23 cellular contexts compared by ENCODE assay signal in the genomic region with DNA sequence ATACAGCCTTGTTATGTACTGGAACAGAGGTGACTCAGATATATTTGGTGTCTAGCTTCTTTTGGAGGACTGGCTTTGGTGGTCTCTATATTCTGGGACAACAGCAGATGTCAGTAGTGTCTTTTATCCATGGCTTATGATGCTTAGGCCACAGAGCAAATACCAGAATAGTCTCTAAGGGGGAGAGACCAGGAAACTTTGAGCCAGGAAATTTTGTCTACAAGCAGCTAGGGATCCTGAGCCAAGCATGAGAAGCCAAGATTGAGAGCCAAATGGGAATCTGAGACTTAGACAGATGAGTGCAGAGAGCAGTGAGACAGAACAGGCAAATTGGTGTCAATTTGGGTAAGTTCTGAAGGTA. TPM values are rescaled to one million over a fixed set of nuclear protein-coding genes. Genes with fewer than 3 reads are reported as not detected.
DNase-seq lines count a peak whose midpoint lies in the region; ATAC-seq and TF ChIP-seq lines count a peak whose summit lies in the region.
"Had no signal": no experiment of that assay in that cellular context is flagged by ENCODE, and none has a peak within 500 bp of the region (broad histone marks: within the 10 kb centered on the region; RNA-seq: fewer than 3 reads in every experiment).

No MANE protein-coding gene starts in this region.

- H3K4me3 Mint-ChIP-seq in chondrocyte (ENCODE audit: unreplicated experiment) (no peak overlapping the region), mesothelial cell of epicardium (no peak overlapping the region)
- H3K4me3 Mint-ChIP-seq: activated B cell treated with CpG ODN at 0.5 μM for 24 hours; activated CD4-positive, alpha-beta memory T cell treated with anti-CD3 and anti-CD28 coated beads, Interleukin-2, amount 10 ng/mL, durations not matched to agents 7 days and 5 days had no signal

- H3K36me3 ChIP-seq in left ventricle myocardium inferior (no peaks in the 10 kb centered on the region), gastrocnemius medialis (no peaks in the 10 kb centered on the region)
- H3K36me3 ChIP-seq: suprapubic skin had no signal

- DNase-seq in G401 (ENCODE audit: low spot score) (peak; percentile 31), chondrocyte (ENCODE audit: low spot score) (no peak), left ventricle myocardium inferior (no peak), gastrocnemius medialis (peak; percentile 27 to 55), NCI-H345 (lab: John Stamatoyannopoulos, UW) (no peak), mesothelial cell of epicardium (ENCODE audit: low spot score in 2 of 2, unreplicated experiment in 2 of 2) (no peak)
- DNase-seq in activated naive CD4-positive, alpha-beta T cell (lab: John Stamatoyannopoulos, UW) = no peak
- DNase-seq: activated B cell treated with CpG ODN at 0.5 μM for 24 hours; activated CD4-positive, alpha-beta memory T cell treated with anti-CD3 and anti-CD28 coated beads, Interleukin-2, amount 10 ng/mL, durations not matched to agents 7 days and 5 days; activated gamma-delta T cell treated with Interleukin-2 at 50 U/mL for 16 hours; activated T-cell treated with anti-CD3 and anti-CD28 coated beads for 4 hours; amygdala; central memory CD4-positive, alpha-beta T cell; effector CD8-positive, alpha-beta T cell; GDM1; MM.1S; NCI-H146; NCI-H82; stimulated activated CD4-positive, alpha-beta T cell treated with anti-CD3 and anti-CD28 coated beads, Interleukin-15, amount 100 ng/mL, for 24 hours had no signal

- H3K4me3 ChIP-seq in left ventricle myocardium inferior (no peak overlapping the region), gastrocnemius medialis (no peak overlapping the region)
- H3K4me3 ChIP-seq: suprapubic skin had no signal

- H3K27ac ChIP-seq in left ventricle myocardium inferior (replicated peaks) (no peak overlapping the region), gastrocnemius medialis (no peak overlapping the region)
- H3K27ac ChIP-seq: suprapubic skin had no signal

- no peaks in the 10 kb centered on the region for H3K36me3 Mint-ChIP-seq in chondrocyte (ENCODE audit: low read depth)
- no peaks in the 10 kb centered on the region for H3K36me3 Mint-ChIP-seq in mesothelial cell of epicardium

- in situ Hi-C loops in G401 (cut with HindIII; ENCODE audit: low sequenced_read_pairs) (no loop called here), gastrocnemius medialis (cut with MboI; ENCODE audit: low sequenced_read_pairs in 4 of 4) (no loop called here)

- peaks cover 15% of the 10 kb centered on the region for H3K4me1 Mint-ChIP-seq in chondrocyte (ENCODE audit: low read depth)
- H3K4me1 Mint-ChIP-seq in mesothelial cell of epicardium = no peaks in the 10 kb centered on the region
- H3K4me1 Mint-ChIP-seq: activated B cell treated with CpG ODN at 0.5 μM for 24 hours; activated CD4-positive, alpha-beta memory T cell treated with anti-CD3 and anti-CD28 coated beads, Interleukin-2, amount 10 ng/mL, durations not matched to agents 7 days and 5 days had no signal

- H3K9me3 Mint-ChIP-seq in chondrocyte (ENCODE audit: low read depth) (peaks cover 5% of the 10 kb centered on the region), mesothelial cell of epicardium (no peaks in the 10 kb centered on the region)

- intact Hi-C loops in left ventricle myocardium inferior (cut with micrococcal nuclease) (no loop called here), gastrocnemius medialis (cut with DNase I; ENCODE audit: low total_unique reads) (no loop called here)

- TF ChIP-seq CTCF in chondrocyte (IDR thresholded peaks at IDR 0.05) (peak; percentile 48), left ventricle myocardium inferior (IDR thresholded peaks at IDR 0.05; ENCODE audit: borderline replicate concordance) (peak; percentile 19), gastrocnemius medialis (IDR thresholded peaks at IDR 0.05 in 4 of 5, conservative IDR thresholded peaks at IDR 0.05 in 1 of 5) (no peak), mesothelial cell of epicardium (IDR thresholded peaks at IDR 0.05; ENCODE audit: unreplicated experiment) (no peak)

- no peak overlapping the region for H3K27ac Mint-ChIP-seq in chondrocyte (ENCODE audit: unreplicated experiment)
- H3K27ac Mint-ChIP-seq in mesothelial cell of epicardium = no peak overlapping the region
- H3K27ac Mint-ChIP-seq: activated B cell treated with CpG ODN at 0.5 μM for 24 hours; activated CD4-positive, alpha-beta memory T cell treated with anti-CD3 and anti-CD28 coated beads, Interleukin-2, amount 10 ng/mL, durations not matched to agents 7 days and 5 days had no signal

- TF ChIP-seq POLR2A in gastrocnemius medialis (IDR thresholded peaks at IDR 0.05) = no peak

- peaks cover 3% of the 10 kb centered on the region for H3K27me3 Mint-ChIP-seq in chondrocyte (ENCODE audit: low read depth)
- peaks cover 7% of the 10 kb centered on the region for H3K27me3 Mint-ChIP-seq in mesothelial cell of epicardium (ENCODE audit: low read depth)
- H3K27me3 Mint-ChIP-seq: activated B cell treated with CpG ODN at 0.5 μM for 24 hours; activated CD4-positive, alpha-beta memory T cell treated with anti-CD3 and anti-CD28 coated beads, Interleukin-2, amount 10 ng/mL, durations not matched to agents 7 days and 5 days had no signal

- H3K9me3 ChIP-seq in left ventricle myocardium inferior (replicated peaks) (peaks cover 8% of the 10 kb centered on the region), gastrocnemius medialis (no peaks in the 10 kb centered on the region)
- H3K9me3 ChIP-seq: suprapubic skin had no signal

- H3K27me3 ChIP-seq in left ventricle myocardium inferior (ENCODE audit: low read depth) = no peaks in the 10 kb centered on the region
- H3K27me3 ChIP-seq in gastrocnemius medialis = no peaks in the 10 kb centered on the region
- H3K27me3 ChIP-seq: suprapubic skin had no signal

- H3K4me1 ChIP-seq in left ventricle myocardium inferior (no peaks in the 10 kb centered on the region), gastrocnemius medialis (no peaks in the 10 kb centered on the region)
- H3K4me1 ChIP-seq: suprapubic skin had no signal

- ATAC-seq in gastrocnemius medialis (peak; percentile 80 to 95), HG02610 (IDR thresholded peaks at IDR 0.05; ENCODE audit: unreplicated experiment) (no peak)
- ATAC-seq: esophagus mucosa, Panc1 had no signal

RNA-seq across cellular contexts. Expression of gene PTPRR, which starts 28.4 kb away (rescaled TPM):
- total RNA-seq in G401 (2014; rRNA removed; shearing (Covaris generic)) = not detected in 2 replicates
- 0.12 to 0.26 TPM in 2 of 3 replicates, not detected in the other for total RNA-seq in chondrocyte
- 1.3 TPM for total RNA-seq in left ventricle myocardium inferior
- under 1 TPM in 2 of 4 donors, not detected in 2; 0.18 to 0.20 TPM for total RNA-seq in gastrocnemius medialis
- total RNA-seq in mesothelial cell of epicardium = 0.38 to 0.60 TPM (median 0.52 TPM) in 3 replicates
- total RNA-seq: activated B cell treated with CpG ODN at 0.5 μM for 24 hours; activated CD4-positive, alpha-beta memory T cell treated with anti-CD3 and anti-CD28 coated beads, Interleukin-2, amount 10 ng/mL, durations not matched to agents 7 days and 5 days; esophagus mucosa; suprapubic skin had no signal

Comparison
In these comparisons a context has a peak if more than half of its experiments do, and no peak if none do; other contexts are left out.
1. DNase-seq: peak in G401 (single experiment) and gastrocnemius medialis (2 of 2); none in chondrocyte (single experiment), left ventricle myocardium inferior (single experiment), NCI-H345 (single experiment), activated naive CD4-positive, alpha-beta T cell (0 of 4) and mesothelial cell of epicardium (0 of 2).
2. CTCF ChIP-seq: peak in chondrocyte (single experiment) and left ventricle myocardium inferior (single experiment); none in gastrocnemius medialis (0 of 5) and mesothelial cell of epicardium (single experiment).